39 cellular contexts compared by ENCODE assay signal in the genomic region with DNA sequence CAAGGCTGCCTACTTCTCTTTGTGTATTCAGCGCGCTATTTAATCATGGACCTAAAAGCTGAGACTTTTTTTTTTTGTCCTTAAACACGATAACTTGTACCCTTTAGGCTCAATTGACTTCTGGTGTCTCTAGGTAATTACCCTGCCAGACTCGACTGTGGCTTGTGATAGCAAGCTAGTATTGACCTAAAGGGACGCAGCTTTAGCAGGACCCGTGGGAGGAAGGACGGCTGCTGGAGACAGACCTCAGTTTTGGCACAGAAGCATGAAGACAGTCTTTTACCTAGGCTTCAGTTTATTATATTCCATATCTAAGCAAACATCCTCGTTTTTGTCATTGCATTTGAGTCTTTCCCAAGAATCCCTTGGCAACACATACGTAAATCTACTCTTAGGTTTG.
"Had no signal": no experiment of that assay in that cellular context is flagged by ENCODE, and none has a peak within 500 bp of the region (broad histone marks: within the 10 kb centered on the region; RNA-seq: fewer than 3 reads in every experiment).

No MANE protein-coding gene starts in this region.

- H3K9me3 ChIP-seq: adrenal gland, ascending aorta had no signal

- H3K9me3 Mint-ChIP-seq: activated naive CD4-positive, alpha-beta T cell treated with anti-CD3 and anti-CD28 coated beads, Interleukin-2, amount 10 ng/mL, durations not matched to agents 7 days and 5 days; activated naive CD4-positive, alpha-beta T cell treated with anti-CD3 and anti-CD28 coated beads, Interleukin-2, amount 50 U/mL, for 24 hours; activated naive CD8-positive, alpha-beta T cell treated with anti-CD3 and anti-CD28 coated beads, Interleukin-2, amount 10 ng/mL, durations not matched to agents 7 days and 5 days; activated T-cell treated with anti-CD3 and anti-CD28 coated beads, Interleukin-2, amount 50 U/mL, for 4 hours; activated T-helper 1 cell treated with anti-CD3 and anti-CD28 coated beads, Interleukin-12 subunit alpha, Interleukin-12 subunit beta, Interleukin-2, Interleukin-4 antibody, amounts not matched to agents 30 ng/mL and 10 ng/mL and 1 ng/mL, durations not matched to agents 14 hours and 24 hours and 36 hours; activated T-helper 17 cell treated with anti-CD3 and anti-CD28 coated beads, Interleukin-2, amount 50 U/mL, for 72 hours; activated T-helper 2 cell treated with anti-CD3 and anti-CD28 coated beads, Interferon-gamma antibody, Interleukin-2, Interleukin-4, amounts not matched to agents 10 μg/mL and 5 μg/mL and 100 μg/mL, durations not matched to agents 14 hours and 24 hours and 36 hours; central memory CD8-positive, alpha-beta T cell had no signal

- ATAC-seq: activated naive CD4-positive, alpha-beta T cell treated with anti-CD3 and anti-CD28 coated beads, Interleukin-2, amount 50 U/mL, for 72 hours; activated naive CD8-positive, alpha-beta T cell treated with anti-CD3 and anti-CD28 coated beads, Interleukin-2, amount 50 U/mL, for 24 hours; activated T-cell treated with anti-CD3 and anti-CD28 coated beads, Interleukin-2, amount 50 U/mL, for 4 hours; activated T-cell treated with anti-CD3 and anti-CD28 coated beads, Interleukin-2, amount 50 U/mL, for 72 hours; activated T-helper 17 cell treated with anti-CD3 and anti-CD28 coated beads, Interleukin-2, amount 50 U/mL, for 72 hours had no signal

- DNase-seq: activated effector memory CD4-positive, alpha-beta T cell treated with anti-CD3 and anti-CD28 coated beads, Interleukin-2, amount 50 U/mL, for 16 hours; activated effector memory CD4-positive, alpha-beta T cell treated with Interleukin-2 at 50 U/mL for 16 hours; activated gamma-delta T cell; activated gamma-delta T cell treated with Interleukin-2 at 50 U/mL for 16 hours; activated naive CD4-positive, alpha-beta T cell; activated naive CD4-positive, alpha-beta T cell treated with anti-CD3 and anti-CD28 coated beads for 36 hours; activated naive CD4-positive, alpha-beta T cell treated with anti-CD3 and anti-CD28 coated beads, Interleukin-2, amount 10 ng/mL, durations not matched to agents 7 days and 5 days; activated naive CD4-positive, alpha-beta T cell treated with anti-CD3 and anti-CD28 coated beads, Interleukin-2, amount 50 U/mL, for 16 hours; activated naive CD4-positive, alpha-beta T cell treated with Interleukin-2 at 50 U/mL for 16 hours; activated naive CD8-positive, alpha-beta T cell treated with anti-CD3 and anti-CD28 coated beads for 36 hours; activated naive CD8-positive, alpha-beta T cell treated with anti-CD3 and anti-CD28 coated beads, Interleukin-2, amount 10 ng/mL, durations not matched to agents 7 days and 5 days; activated naive CD8-positive, alpha-beta T cell treated with anti-CD3 and anti-CD28 coated beads, Interleukin-2, amount 50 U/mL, for 24 hours; activated T-cell treated with anti-CD3 and anti-CD28 coated beads, Interleukin-2, amount 50 U/mL, for 1 hour; activated T-cell treated with anti-CD3 and anti-CD28 coated beads, Interleukin-2, amount 50 U/mL, for 24 hours; activated T-cell treated with anti-CD3 and anti-CD28 coated beads, Interleukin-2, amount 50 U/mL, for 4 hours; activated T-cell treated with anti-CD3 and anti-CD28 coated beads, Interleukin-2, amount 50 U/mL, for 48 hours; activated T-cell treated with anti-CD3 and anti-CD28 coated beads, Interleukin-2, amount 50 U/mL, for 72 hours; adrenal gland; amniotic stem cell; amygdala; anterior cingulate cortex; aorta; brain microvascular endothelial cell; caudate nucleus; central memory CD4-positive, alpha-beta T cell; cerebellar nuclear complex had no signal

- H3K4me1 ChIP-seq: adrenal gland, ascending aorta, breast epithelium had no signal

- H3K4me3 Mint-ChIP-seq: activated naive CD4-positive, alpha-beta T cell treated with anti-CD3 and anti-CD28 coated beads for 36 hours; activated naive CD4-positive, alpha-beta T cell treated with anti-CD3 and anti-CD28 coated beads, Interleukin-2, amount 10 ng/mL, durations not matched to agents 7 days and 5 days; activated naive CD4-positive, alpha-beta T cell treated with anti-CD3 and anti-CD28 coated beads, Interleukin-2, amount 50 U/mL, for 24 hours; activated naive CD8-positive, alpha-beta T cell; activated naive CD8-positive, alpha-beta T cell treated with anti-CD3 and anti-CD28 coated beads for 36 hours; activated naive CD8-positive, alpha-beta T cell treated with anti-CD3 and anti-CD28 coated beads, Interleukin-2, amount 10 ng/mL, durations not matched to agents 7 days and 5 days; activated naive CD8-positive, alpha-beta T cell treated with anti-CD3 and anti-CD28 coated beads, Interleukin-2, amount 50 U/mL, for 24 hours; activated T-cell treated with anti-CD3 and anti-CD28 coated beads, Interleukin-2, amount 50 U/mL, for 24 hours; activated T-cell treated with anti-CD3 and anti-CD28 coated beads, Interleukin-2, amount 50 U/mL, for 4 hours; activated T-cell treated with anti-CD3 and anti-CD28 coated beads, Interleukin-2, amount 50 U/mL, for 72 hours; activated T-helper 1 cell treated with anti-CD3 and anti-CD28 coated beads, Interleukin-12 subunit alpha, Interleukin-12 subunit beta, Interleukin-2, Interleukin-4 antibody, amounts not matched to agents 30 ng/mL and 10 ng/mL and 1 ng/mL, durations not matched to agents 14 hours and 24 hours and 36 hours; activated T-helper 17 cell treated with anti-CD3 and anti-CD28 coated beads, Interleukin-2, amount 50 U/mL, for 72 hours; brain; central memory CD8-positive, alpha-beta T cell had no signal

- H3K4me1 Mint-ChIP-seq: activated naive CD4-positive, alpha-beta T cell treated with anti-CD3 and anti-CD28 coated beads, Interleukin-2, amount 10 ng/mL, durations not matched to agents 7 days and 5 days; activated naive CD4-positive, alpha-beta T cell treated with anti-CD3 and anti-CD28 coated beads, Interleukin-2, amount 50 U/mL, for 24 hours; activated naive CD8-positive, alpha-beta T cell treated with anti-CD3 and anti-CD28 coated beads for 36 hours; activated naive CD8-positive, alpha-beta T cell treated with anti-CD3 and anti-CD28 coated beads, Interleukin-2, amount 10 ng/mL, durations not matched to agents 7 days and 5 days; activated naive CD8-positive, alpha-beta T cell treated with anti-CD3 and anti-CD28 coated beads, Interleukin-2, amount 50 U/mL, for 24 hours; activated T-helper 17 cell treated with anti-CD3 and anti-CD28 coated beads, Interleukin-2, amount 50 U/mL, for 72 hours; brain; central memory CD8-positive, alpha-beta T cell had no signal

- H3K27me3 ChIP-seq: adrenal gland, ascending aorta, brain microvascular endothelial cell, breast epithelium, cardiac muscle cell had no signal

- H3K27ac ChIP-seq: adrenal gland, ascending aorta, brain microvascular endothelial cell, breast epithelium, cardiac muscle cell had no signal

- H3K27me3 Mint-ChIP-seq: activated naive CD4-positive, alpha-beta T cell treated with anti-CD3 and anti-CD28 coated beads, Interleukin-2, amount 10 ng/mL, durations not matched to agents 7 days and 5 days; activated naive CD4-positive, alpha-beta T cell treated with anti-CD3 and anti-CD28 coated beads, Interleukin-2, amount 50 U/mL, for 24 hours; activated naive CD8-positive, alpha-beta T cell; activated naive CD8-positive, alpha-beta T cell treated with anti-CD3 and anti-CD28 coated beads, Interleukin-2, amount 10 ng/mL, durations not matched to agents 7 days and 5 days; activated naive CD8-positive, alpha-beta T cell treated with anti-CD3 and anti-CD28 coated beads, Interleukin-2, amount 50 U/mL, for 24 hours; activated T-cell treated with anti-CD3 and anti-CD28 coated beads, Interleukin-2, amount 50 U/mL, for 24 hours; brain; central memory CD8-positive, alpha-beta T cell had no signal

- H3K27ac Mint-ChIP-seq: activated naive CD4-positive, alpha-beta T cell treated with anti-CD3 and anti-CD28 coated beads for 36 hours; activated naive CD4-positive, alpha-beta T cell treated with anti-CD3 and anti-CD28 coated beads, Interleukin-2, amount 10 ng/mL, durations not matched to agents 7 days and 5 days; activated naive CD4-positive, alpha-beta T cell treated with anti-CD3 and anti-CD28 coated beads, Interleukin-2, amount 50 U/mL, for 24 hours; activated naive CD4-positive, alpha-beta T cell treated with anti-CD3 and anti-CD28 coated beads, Interleukin-2, amount 50 U/mL, for 72 hours; activated naive CD8-positive, alpha-beta T cell; activated naive CD8-positive, alpha-beta T cell treated with anti-CD3 and anti-CD28 coated beads for 36 hours; activated naive CD8-positive, alpha-beta T cell treated with anti-CD3 and anti-CD28 coated beads, Interleukin-2, amount 10 ng/mL, durations not matched to agents 7 days and 5 days; activated naive CD8-positive, alpha-beta T cell treated with anti-CD3 and anti-CD28 coated beads, Interleukin-2, amount 50 U/mL, for 24 hours; activated T-cell treated with anti-CD3 and anti-CD28 coated beads, Interleukin-2, amount 50 U/mL, for 24 hours; activated T-cell treated with anti-CD3 and anti-CD28 coated beads, Interleukin-2, amount 50 U/mL, for 72 hours; activated T-helper 1 cell treated with anti-CD3 and anti-CD28 coated beads, Interleukin-12 subunit alpha, Interleukin-12 subunit beta, Interleukin-2, Interleukin-4 antibody, amounts not matched to agents 30 ng/mL and 10 ng/mL and 1 ng/mL, durations not matched to agents 14 hours and 24 hours and 36 hours; activated T-helper 17 cell treated with anti-CD3 and anti-CD28 coated beads, Interleukin-2, amount 50 U/mL, for 72 hours; activated T-helper 2 cell treated with anti-CD3 and anti-CD28 coated beads, Interferon-gamma antibody, Interleukin-2, Interleukin-4, amounts not matched to agents 10 μg/mL and 5 μg/mL and 100 μg/mL, durations not matched to agents 14 hours and 24 hours and 36 hours; brain had no signal

- H3K36me3 Mint-ChIP-seq: activated naive CD4-positive, alpha-beta T cell treated with anti-CD3 and anti-CD28 coated beads, Interleukin-2, amount 10 ng/mL, durations not matched to agents 7 days and 5 days; activated naive CD4-positive, alpha-beta T cell treated with anti-CD3 and anti-CD28 coated beads, Interleukin-2, amount 50 U/mL, for 24 hours; activated naive CD4-positive, alpha-beta T cell treated with anti-CD3 and anti-CD28 coated beads, Interleukin-2, amount 50 U/mL, for 72 hours; activated naive CD8-positive, alpha-beta T cell; activated naive CD8-positive, alpha-beta T cell treated with anti-CD3 and anti-CD28 coated beads for 36 hours; activated naive CD8-positive, alpha-beta T cell treated with anti-CD3 and anti-CD28 coated beads, Interleukin-2, amount 10 ng/mL, durations not matched to agents 7 days and 5 days; brain had no signal

- H3K4me3 ChIP-seq: adrenal gland, ascending aorta, breast epithelium, cardiac muscle cell had no signal

- H3K36me3 ChIP-seq: adrenal gland, ascending aorta, brain microvascular endothelial cell, breast epithelium, cardiac muscle cell had no signal

- FAIRE-seq: astrocyte, bronchial epithelial cell had no signal
